In genomic region chr2:62042944-62043343, GRCh38 we compare ENCODE assay signal across 22 cellular contexts.
DNase-seq lines count a peak whose midpoint lies in the region; ATAC-seq and TF ChIP-seq lines count a peak whose summit lies in the region.
"Had no signal": no experiment of that assay in that cellular context is flagged by ENCODE, and none has a peak within 500 bp of the region (broad histone marks: within the 10 kb centered on the region; RNA-seq: fewer than 3 reads in every experiment).

No MANE protein-coding gene starts in this region.

- DNase-seq in M059J (ENCODE audit: low read depth) (peak; percentile 56), T47D (ENCODE audit: low read depth in 1 of 2, low spot score in 1 of 2) (peak; percentile 14 to 78), iris pigment epithelial cell (ENCODE audit: low read depth) (peak; percentile 16), smooth muscle cell (lab: John Stamatoyannopoulos, UW; ENCODE audit: unreplicated experiment) (no peak), NOMO-1 treated with DMSO at 0.1 percent for 48 hours (lab: John Stamatoyannopoulos, UW; ENCODE audit: unreplicated experiment) (no peak)
- DNase-seq: activated CD4-positive, alpha-beta T cell treated with anti-CD3 and anti-CD28 coated beads, Interleukin-2, amount 50 U/mL, for 4 hours; activated naive CD4-positive, alpha-beta T cell treated with anti-CD3 and anti-CD28 coated beads for 36 hours; foreskin melanocyte; KG1; kidney glomerular epithelial cell; midbrain; NCI-H1105; NCI-H2107; NCI-H524 treated with DMSO at 0.1 percent for 48 hours; stimulated activated CD4-positive, alpha-beta T cell treated with anti-CD3 and anti-CD28 coated beads, Interleukin-15, amount 100 ng/mL, for 24 hours had no signal

- H3K9ac ChIP-seq in smooth muscle cell (ENCODE audit: low read depth), result no peak overlapping the region

- no peak for ATAC-seq in HG02840 (IDR thresholded peaks at IDR 0.05; ENCODE audit: low FRiP score, unreplicated experiment)
- no peak for ATAC-seq in HG03432 (IDR thresholded peaks at IDR 0.05; ENCODE audit: unreplicated experiment)
- ATAC-seq: stimulated activated memory B cell treated with anti-CD40 and anti-IgM and Interleukin-4, amounts not matched to agents 10 μg/mL and 1 μg/mL and 100 μg/mL, for 72 hours had no signal

- in situ Hi-C loops in T47D (cut with HindIII; ENCODE audit: low pct_unique_long_range_greater_than_20kb, low sequenced_read_pairs), result no loop called here

- no peak for TF ChIP-seq CTCF in smooth muscle cell (IDR thresholded peaks at IDR 0.05; ENCODE audit: borderline replicate concordance, insufficient read depth, poor library complexity, severe bottlenecking)

- peak overlapping the region; percentile 20 for H3K27ac ChIP-seq in smooth muscle cell (ENCODE audit: low read depth)
- H3K27ac ChIP-seq: ascending aorta, SJSA1, thoracic aorta, VCaP had no signal

- H3K79me2 ChIP-seq in smooth muscle cell (ENCODE audit: low read depth), result no peaks in the 10 kb centered on the region

- no peak overlapping the region for H3K4me3 ChIP-seq in smooth muscle cell
- H3K4me3 ChIP-seq: ascending aorta, SJSA1, thoracic aorta had no signal

- no peaks in the 10 kb centered on the region for H3K36me3 ChIP-seq in smooth muscle cell (ENCODE audit: low read depth)
- H3K36me3 ChIP-seq: ascending aorta, SJSA1, thoracic aorta had no signal

- no peak overlapping the region for H3K4me2 ChIP-seq in smooth muscle cell

- H4K20me1 ChIP-seq in smooth muscle cell (ENCODE audit: low read depth), result no peaks in the 10 kb centered on the region

- no peaks in the 10 kb centered on the region for H3F3A ChIP-seq in smooth muscle cell (ENCODE audit: low read depth)

- no peaks in the 10 kb centered on the region for H3K9me3 ChIP-seq in smooth muscle cell (replicated peaks; ENCODE audit: low read depth)
- H3K9me3 ChIP-seq: ascending aorta, SJSA1 had no signal

- no peaks in the 10 kb centered on the region for H3K27me3 ChIP-seq in smooth muscle cell (ENCODE audit: low read depth)
- H3K27me3 ChIP-seq: ascending aorta, SJSA1 had no signal

- H3K4me1 ChIP-seq in smooth muscle cell (ENCODE audit: low read depth), result no peaks in the 10 kb centered on the region
- H3K4me1 ChIP-seq: ascending aorta, SJSA1 had no signal

- 89% methylated on average over 2 of the region's 2 CpGs for WGBS in smooth muscle cell (ENCODE audit: low lambda C conversion rate)

- H2AFZ ChIP-seq in smooth muscle cell (ENCODE audit: low read depth), result no peak overlapping the region

Comparison
In these comparisons a context has a peak if more than half of its experiments do, and no peak if none do; other contexts are left out.
1. DNase-seq: peak in M059J (single experiment), T47D (2 of 2) and iris pigment epithelial cell (single experiment); none in smooth muscle cell (single experiment) and NOMO-1 treated with DMSO at 0.1 percent for 48 hours (single experiment).